Comparison of ENCODE assay signal across 28 cellular contexts in genomic region chr2:21318263-21318662, GRCh38.
A peak's percentile ranks its signal among the peaks of the same experiment; 100 is the strongest.
DNase-seq lines count a peak whose midpoint lies in the region; ATAC-seq, FAIRE-seq and TF ChIP-seq lines count a peak whose summit lies in the region.
"Had no signal": no experiment of that assay in that cellular context is flagged by ENCODE, and none has a peak within 500 bp of the region (broad histone marks: within the 10 kb centered on the region; RNA-seq: fewer than 3 reads in every experiment).

No MANE protein-coding gene starts in this region.

- ATAC-seq in body of pancreas (peak; percentile 41), left lobe of liver (peak; percentile 84), pancreas (peak in 3 of 4 donors; percentile 38 to 75 (median 70))
- ATAC-seq: GM12878 had no signal

- H3K4me3 ChIP-seq in body of pancreas: no peak overlapping the region
- no peak overlapping the region for H3K4me3 ChIP-seq in pancreas
- H3K4me3 ChIP-seq: BLaER1, GM12878 had no signal

- peaks cover 14% of the 10 kb centered on the region for H3K4me1 ChIP-seq in body of pancreas
- no peaks in the 10 kb centered on the region for H3K4me1 ChIP-seq in pancreas
- H3K4me1 ChIP-seq: BLaER1 had no signal

- no peaks in the 10 kb centered on the region for H3K27me3 ChIP-seq in body of pancreas
- no peaks in the 10 kb centered on the region for H3K27me3 ChIP-seq in pancreas
- H3K27me3 ChIP-seq: BE2C, BLaER1 had no signal

- FAIRE-seq in pancreas (lab: Jason Lieb, UNC): no peak
- FAIRE-seq: A204.1, GM12878, GM12892, GM18507 had no signal

- H3K9me3 ChIP-seq in body of pancreas: no peaks in the 10 kb centered on the region
- no peaks in the 10 kb centered on the region for H3K9me3 ChIP-seq in pancreas
- H3K9me3 ChIP-seq: BE2C, BLaER1 had no signal

- H3K36me3 ChIP-seq in body of pancreas (replicated peaks in 1 of 2; ENCODE audit: insufficient read depth in 1 of 2, low read depth in 2 of 2) (no peaks in the 10 kb centered on the region), pancreas (no peaks in the 10 kb centered on the region)
- H3K36me3 ChIP-seq: BE2C, BLaER1 had no signal

- 34 to 36% methylated on average over 2 of the region's 2 CpGs for WGBS in body of pancreas, 2 donors
- 25 to 37% methylated on average over 2 of the region's 2 CpGs for WGBS in pancreas, 2 donors

- intact Hi-C loops in body of pancreas (cut with DNase I): loop anchor here (5.0 kb wide), 1 partner anchor 276 kb away; the partner anchor contains the start of gene APOB
- intact Hi-C loops in pancreas (cut with DNase I): loop anchor here in 1 of 3 donors (10.0 kb wide), 1 partner anchor 273 kb away; the partner anchor contains the start of gene APOB

- H3K27ac ChIP-seq in body of pancreas (peak overlapping the region in 3 of 4 donors; percentile 20 to 55 (median 32)), pancreas (peak overlapping the region in 1 of 4 donors; percentile 14)
- H3K27ac ChIP-seq: BLaER1 had no signal

- DNase-seq in body of pancreas: no peak
- DNase-seq in kidney glomerular epithelial cell (lab: John Stamatoyannopoulos, UW): peak; percentile 7
- DNase-seq in left lobe of liver (ENCODE audit: low spot score): no peak
- no peak for DNase-seq in pancreas
- DNase-seq in T-helper 1 cell: no peak
- DNase-seq in stimulated activated CD4-positive, alpha-beta T cell treated with anti-CD3 and anti-CD28 coated beads, Interleukin-2, amount 100 ng/mL, for 24 hours: no peak
- DNase-seq in NCI-H2227 (lab: John Stamatoyannopoulos, UW; ENCODE audit: unreplicated experiment): no peak
- no peak for DNase-seq in activated CD4-positive, alpha-beta T cell treated with anti-CD3 and anti-CD28 coated beads for 48 hours
- DNase-seq: 8988T; ACHN; BE2C; C1 segment of cervical spinal cord; CD4-positive, alpha-beta memory T cell; CD4-positive, CD25-positive, alpha-beta regulatory T cell; CD8-positive, alpha-beta memory T cell; COR-L47; DMS 273 treated with DMSO at 0.1 percent for 48 hours; DMS153; DMS53; DMS79; DND-41; EL; GDM1 had no signal

- TF ChIP-seq POLR2A in body of pancreas (IDR thresholded peaks at IDR 0.05): no peak

- no peak for TF ChIP-seq CTCF in body of pancreas (IDR thresholded peaks at IDR 0.05)
- TF ChIP-seq CTCF in pancreas (IDR thresholded peaks at IDR 0.05): no peak
